In the genomic region with DNA sequence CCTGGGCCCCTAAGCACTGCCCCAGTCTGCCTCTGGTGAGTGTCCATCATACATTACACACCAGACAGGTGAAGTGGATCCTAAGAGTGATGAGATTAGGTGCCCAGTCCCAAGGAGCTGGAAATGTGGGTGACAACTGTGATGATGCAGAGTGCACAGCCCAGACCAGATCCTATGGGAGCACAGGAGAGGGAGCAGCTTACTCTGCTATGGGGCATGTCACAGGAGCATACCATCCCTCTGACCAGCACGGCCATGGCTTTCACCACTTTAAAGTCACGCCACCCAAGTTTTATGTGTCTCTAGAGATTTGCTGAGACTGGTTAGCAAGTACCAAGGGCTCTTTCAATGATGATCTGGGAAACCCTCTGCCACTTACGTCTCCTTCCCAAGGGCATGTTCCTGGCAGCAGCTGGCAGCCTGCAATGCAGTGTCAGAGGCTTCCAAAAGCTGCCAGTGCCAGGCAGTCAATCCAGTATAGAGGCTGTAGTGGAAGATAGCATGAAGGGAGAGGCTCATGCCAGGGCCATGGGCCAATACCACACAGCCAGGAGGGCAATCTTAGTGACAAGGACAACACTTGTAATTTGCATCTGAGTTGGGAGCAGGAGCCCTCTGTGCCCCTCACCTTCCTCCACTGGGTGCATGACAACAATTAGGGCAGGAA, we compare ENCODE assay signal across 21 cellular contexts. TPM values are rescaled to one million over a fixed set of nuclear protein-coding genes. Genes with fewer than 3 reads are reported as not detected.
DNase-seq lines count a peak whose midpoint lies in the region; ATAC-seq and TF ChIP-seq lines count a peak whose summit lies in the region.
"Had no signal": no experiment of that assay in that cellular context is flagged by ENCODE, and none has a peak within 500 bp of the region (broad histone marks: within the 10 kb centered on the region; RNA-seq: fewer than 3 reads in every experiment).

No MANE protein-coding gene starts in this region.

- no peaks in the 10 kb centered on the region for H3K79me2 ChIP-seq in smooth muscle cell (ENCODE audit: low read depth)
- H3K79me2 ChIP-seq: parathyroid adenoma had no signal

- H3K4me3 ChIP-seq in WERI-Rb-1 (ENCODE audit: low read depth, low read length) (no peak overlapping the region), tibial artery (no peak overlapping the region), smooth muscle cell (no peak overlapping the region)
- H3K4me3 ChIP-seq: colonic mucosa, GM12878, thoracic aorta had no signal

- DNase-seq in DMS 273 (lab: John Stamatoyannopoulos, UW; ENCODE audit: unreplicated experiment) (peak; percentile 16), DMS 273 treated with DMSO at 0.1 percent for 48 hours (lab: John Stamatoyannopoulos, UW) (no peak), WERI-Rb-1 (no peak), islet precursor cell (peak; percentile 43), tibial artery (peak in 1 of 2 donors; percentile 66), smooth muscle cell (lab: John Stamatoyannopoulos, UW; ENCODE audit: unreplicated experiment) (no peak), GM03348 (ENCODE audit: low spot score) (no peak)
- DNase-seq: activated CD4-positive, alpha-beta T cell treated with anti-CD3 and anti-CD28 coated beads for 1 hour; activated T-cell treated with anti-CD3 and anti-CD28 coated beads, Interleukin-2, amount 50 U/mL, for 1 hour; brain microvascular endothelial cell; CD4-positive, alpha-beta memory T cell; colonic mucosa; NCI-H187 had no signal

- no peak overlapping the region for H2AFZ ChIP-seq in smooth muscle cell (ENCODE audit: low read depth)
- H2AFZ ChIP-seq: parathyroid adenoma had no signal

- H3K9me3 ChIP-seq in WERI-Rb-1 (ENCODE audit: severe bottlenecking) (no peaks in the 10 kb centered on the region), tibial artery (peaks cover 0 to 2% (median 2%) of the 10 kb centered on the region in 3 donors), smooth muscle cell (replicated peaks; ENCODE audit: low read depth) (no peaks in the 10 kb centered on the region)
- H3K9me3 ChIP-seq: colonic mucosa had no signal

- H3K36me3 ChIP-seq in WERI-Rb-1 (no peaks in the 10 kb centered on the region), tibial artery (no peaks in the 10 kb centered on the region), smooth muscle cell (ENCODE audit: low read depth) (no peaks in the 10 kb centered on the region)
- H3K36me3 ChIP-seq: brain microvascular endothelial cell, colonic mucosa, thoracic aorta had no signal

- 77% methylated on average over 3 of the region's 3 CpGs for WGBS in smooth muscle cell (ENCODE audit: low lambda C conversion rate)

- H4K20me1 ChIP-seq in smooth muscle cell (ENCODE audit: low read depth) = no peaks in the 10 kb centered on the region

- no peaks in the 10 kb centered on the region for H3F3A ChIP-seq in smooth muscle cell (ENCODE audit: low read depth)

- peaks cover 0 to 15% (median 8%) of the 10 kb centered on the region in 4 donors for H3K4me1 ChIP-seq in tibial artery
- H3K4me1 ChIP-seq in smooth muscle cell (ENCODE audit: low read depth) = no peaks in the 10 kb centered on the region
- H3K4me1 ChIP-seq: colonic mucosa, parathyroid adenoma had no signal

- H3K4me2 ChIP-seq in smooth muscle cell = no peak overlapping the region

- no peak for ATAC-seq in GM19467 (IDR thresholded peaks at IDR 0.05; ENCODE audit: unreplicated experiment)
- ATAC-seq: GM12878; stimulated activated memory B cell treated with anti-CD40 and anti-IgM and Interleukin-4, amounts not matched to agents 10 μg/mL and 1 μg/mL and 100 μg/mL, for 72 hours had no signal

- H3K27me3 ChIP-seq in WERI-Rb-1 (ENCODE audit: insufficient read depth, low read depth, severe bottlenecking) (no peaks in the 10 kb centered on the region), tibial artery (no peaks in the 10 kb centered on the region), smooth muscle cell (ENCODE audit: low read depth) (peaks cover 28% of the 10 kb centered on the region)
- H3K27me3 ChIP-seq: brain microvascular endothelial cell, colonic mucosa had no signal

- no peak overlapping the region for H3K9ac ChIP-seq in smooth muscle cell (ENCODE audit: low read depth)
- H3K9ac ChIP-seq: parathyroid adenoma had no signal

- intact Hi-C loops in tibial artery (cut with DNase I; ENCODE audit: low total_unique reads) = no loop called here

- H3K27ac ChIP-seq in WERI-Rb-1 = peak overlapping the region; percentile 66
- H3K27ac ChIP-seq in tibial artery = peak overlapping the region; percentile 10 to 19
- H3K27ac ChIP-seq in smooth muscle cell (ENCODE audit: low read depth) = no peak overlapping the region
- H3K27ac ChIP-seq: 22Rv1, brain microvascular endothelial cell, colonic mucosa, parathyroid adenoma, thoracic aorta had no signal

- TF ChIP-seq CTCF in WERI-Rb-1 (IDR thresholded peaks at IDR 0.05; ENCODE audit: low read depth, low read length) (no peak), tibial artery (IDR thresholded peaks at IDR 0.05) (no peak), smooth muscle cell (IDR thresholded peaks at IDR 0.05; ENCODE audit: borderline replicate concordance, insufficient read depth, poor library complexity, severe bottlenecking) (no peak)

RNA-seq across cellular contexts. Expression of a gene that starts 40.2 kb away (rescaled TPM):
- not detected in 2 replicates for total RNA-seq in smooth muscle cell
- polyA plus RNA-seq in smooth muscle cell = not detected in 2 replicates
- total RNA-seq: CD4-positive, alpha-beta memory T cell; fibroblast of lung; GM12878; OCI-LY7; thoracic aorta had no signal
- polyA plus RNA-seq: CD4-positive, alpha-beta memory T cell; fibroblast of lung had no signal

Comparison
In these comparisons a context has a peak if more than half of its experiments do, and no peak if none do; other contexts are left out.
1. DNase-seq: peak in DMS 273 (single experiment) and islet precursor cell (single experiment); none in DMS 273 treated with DMSO at 0.1 percent for 48 hours (single experiment), WERI-Rb-1 (single experiment), smooth muscle cell (single experiment) and GM03348 (single experiment).